Comparison of ENCODE assay signal across 39 cellular contexts in genomic region chrX:34377645-34378044, GRCh38.
"Had no signal": no experiment of that assay in that cellular context is flagged by ENCODE, and none has a peak within 500 bp of the region (broad histone marks: within the 10 kb centered on the region; RNA-seq: fewer than 3 reads in every experiment).

No MANE protein-coding gene starts in this region.

- H3K27me3 ChIP-seq: adrenal gland, ascending aorta, body of pancreas, brain microvascular endothelial cell, cardiac muscle cell had no signal

- H3K4me1 ChIP-seq: adrenal gland, body of pancreas, breast epithelium had no signal

- H3K27me3 Mint-ChIP-seq: activated naive CD4-positive, alpha-beta T cell treated with anti-CD3 and anti-CD28 coated beads, Interleukin-2, amount 10 ng/mL, durations not matched to agents 7 days and 5 days; activated naive CD4-positive, alpha-beta T cell treated with anti-CD3 and anti-CD28 coated beads, Interleukin-2, amount 50 U/mL, for 24 hours; activated naive CD8-positive, alpha-beta T cell; activated naive CD8-positive, alpha-beta T cell treated with anti-CD3 and anti-CD28 coated beads for 36 hours; activated naive CD8-positive, alpha-beta T cell treated with anti-CD3 and anti-CD28 coated beads, Interleukin-2, amount 10 ng/mL, durations not matched to agents 7 days and 5 days; activated naive CD8-positive, alpha-beta T cell treated with anti-CD3 and anti-CD28 coated beads, Interleukin-2, amount 50 U/mL, for 24 hours; activated T-helper 17 cell treated with anti-CD3 and anti-CD28 coated beads, Interleukin-2, amount 50 U/mL, for 72 hours; brain; central memory CD8-positive, alpha-beta T cell had no signal

- H3K27ac ChIP-seq: adrenal gland, ascending aorta, body of pancreas, brain microvascular endothelial cell, breast epithelium, cardiac muscle cell had no signal

- H3K9me3 Mint-ChIP-seq: activated naive CD4-positive, alpha-beta T cell treated with anti-CD3 and anti-CD28 coated beads for 36 hours; activated naive CD4-positive, alpha-beta T cell treated with anti-CD3 and anti-CD28 coated beads, Interleukin-2, amount 10 ng/mL, durations not matched to agents 7 days and 5 days; activated naive CD4-positive, alpha-beta T cell treated with anti-CD3 and anti-CD28 coated beads, Interleukin-2, amount 50 U/mL, for 24 hours; activated naive CD8-positive, alpha-beta T cell treated with anti-CD3 and anti-CD28 coated beads for 36 hours; activated naive CD8-positive, alpha-beta T cell treated with anti-CD3 and anti-CD28 coated beads, Interleukin-2, amount 10 ng/mL, durations not matched to agents 7 days and 5 days; activated naive CD8-positive, alpha-beta T cell treated with anti-CD3 and anti-CD28 coated beads, Interleukin-2, amount 50 U/mL, for 24 hours; activated T-cell treated with anti-CD3 and anti-CD28 coated beads, Interleukin-2, amount 50 U/mL, for 24 hours; activated T-helper 1 cell treated with anti-CD3 and anti-CD28 coated beads, Interleukin-12 subunit alpha, Interleukin-12 subunit beta, Interleukin-2, Interleukin-4 antibody, amounts not matched to agents 30 ng/mL and 10 ng/mL and 1 ng/mL, durations not matched to agents 14 hours and 24 hours and 36 hours; activated T-helper 17 cell treated with anti-CD3 and anti-CD28 coated beads, Interleukin-2, amount 50 U/mL, for 72 hours; activated T-helper 2 cell treated with anti-CD3 and anti-CD28 coated beads, Interferon-gamma antibody, Interleukin-2, Interleukin-4, amounts not matched to agents 10 μg/mL and 5 μg/mL and 100 μg/mL, durations not matched to agents 14 hours and 24 hours and 36 hours; central memory CD8-positive, alpha-beta T cell had no signal

- DNase-seq: activated effector memory CD4-positive, alpha-beta T cell treated with anti-CD3 and anti-CD28 coated beads, Interleukin-2, amount 50 U/mL, for 16 hours; activated effector memory CD4-positive, alpha-beta T cell treated with Interleukin-2 at 50 U/mL for 16 hours; activated gamma-delta T cell; activated gamma-delta T cell treated with Interleukin-2 at 50 U/mL for 16 hours; activated naive CD4-positive, alpha-beta T cell; activated naive CD4-positive, alpha-beta T cell treated with anti-CD3 and anti-CD28 coated beads for 36 hours; activated naive CD4-positive, alpha-beta T cell treated with anti-CD3 and anti-CD28 coated beads, Interleukin-2, amount 10 ng/mL, durations not matched to agents 7 days and 5 days; activated naive CD4-positive, alpha-beta T cell treated with anti-CD3 and anti-CD28 coated beads, Interleukin-2, amount 50 U/mL, for 16 hours; activated naive CD4-positive, alpha-beta T cell treated with Interleukin-2 at 50 U/mL for 16 hours; activated naive CD8-positive, alpha-beta T cell treated with anti-CD3 and anti-CD28 coated beads for 36 hours; activated naive CD8-positive, alpha-beta T cell treated with anti-CD3 and anti-CD28 coated beads, Interleukin-2, amount 10 ng/mL, durations not matched to agents 7 days and 5 days; activated naive CD8-positive, alpha-beta T cell treated with anti-CD3 and anti-CD28 coated beads, Interleukin-2, amount 50 U/mL, for 24 hours; activated T-cell treated with anti-CD3 and anti-CD28 coated beads, Interleukin-2, amount 50 U/mL, for 1 hour; activated T-cell treated with anti-CD3 and anti-CD28 coated beads, Interleukin-2, amount 50 U/mL, for 24 hours; activated T-cell treated with anti-CD3 and anti-CD28 coated beads, Interleukin-2, amount 50 U/mL, for 4 hours; activated T-cell treated with anti-CD3 and anti-CD28 coated beads, Interleukin-2, amount 50 U/mL, for 48 hours; activated T-cell treated with anti-CD3 and anti-CD28 coated beads, Interleukin-2, amount 50 U/mL, for 72 hours; amniotic stem cell; amygdala; anterior cingulate cortex; aorta; body of pancreas; brain microvascular endothelial cell; caudate nucleus; central memory CD4-positive, alpha-beta T cell; cerebellar nuclear complex had no signal

- H3K36me3 Mint-ChIP-seq: activated naive CD4-positive, alpha-beta T cell treated with anti-CD3 and anti-CD28 coated beads, Interleukin-2, amount 10 ng/mL, durations not matched to agents 7 days and 5 days; activated naive CD4-positive, alpha-beta T cell treated with anti-CD3 and anti-CD28 coated beads, Interleukin-2, amount 50 U/mL, for 24 hours; activated naive CD4-positive, alpha-beta T cell treated with anti-CD3 and anti-CD28 coated beads, Interleukin-2, amount 50 U/mL, for 72 hours; activated naive CD8-positive, alpha-beta T cell; activated naive CD8-positive, alpha-beta T cell treated with anti-CD3 and anti-CD28 coated beads for 36 hours; activated naive CD8-positive, alpha-beta T cell treated with anti-CD3 and anti-CD28 coated beads, Interleukin-2, amount 10 ng/mL, durations not matched to agents 7 days and 5 days; brain had no signal

- H3K4me3 ChIP-seq: adrenal gland, ascending aorta, body of pancreas, breast epithelium, cardiac muscle cell had no signal

- H3K36me3 ChIP-seq: adrenal gland, ascending aorta, brain microvascular endothelial cell, breast epithelium, cardiac muscle cell had no signal

- H3K4me1 Mint-ChIP-seq: activated naive CD4-positive, alpha-beta T cell treated with anti-CD3 and anti-CD28 coated beads, Interleukin-2, amount 10 ng/mL, durations not matched to agents 7 days and 5 days; activated naive CD4-positive, alpha-beta T cell treated with anti-CD3 and anti-CD28 coated beads, Interleukin-2, amount 50 U/mL, for 24 hours; activated naive CD8-positive, alpha-beta T cell treated with anti-CD3 and anti-CD28 coated beads for 36 hours; activated naive CD8-positive, alpha-beta T cell treated with anti-CD3 and anti-CD28 coated beads, Interleukin-2, amount 10 ng/mL, durations not matched to agents 7 days and 5 days; activated naive CD8-positive, alpha-beta T cell treated with anti-CD3 and anti-CD28 coated beads, Interleukin-2, amount 50 U/mL, for 24 hours; activated T-helper 17 cell treated with anti-CD3 and anti-CD28 coated beads, Interleukin-2, amount 50 U/mL, for 72 hours; brain; central memory CD8-positive, alpha-beta T cell had no signal

- FAIRE-seq: bronchial epithelial cell had no signal

- ATAC-seq: activated naive CD4-positive, alpha-beta T cell treated with anti-CD3 and anti-CD28 coated beads, Interleukin-2, amount 50 U/mL, for 72 hours; activated naive CD8-positive, alpha-beta T cell treated with anti-CD3 and anti-CD28 coated beads, Interleukin-2, amount 50 U/mL, for 24 hours; activated T-cell treated with anti-CD3 and anti-CD28 coated beads, Interleukin-2, amount 50 U/mL, for 4 hours; activated T-cell treated with anti-CD3 and anti-CD28 coated beads, Interleukin-2, amount 50 U/mL, for 72 hours; activated T-helper 17 cell treated with anti-CD3 and anti-CD28 coated beads, Interleukin-2, amount 50 U/mL, for 72 hours; body of pancreas had no signal

- H3K9me3 ChIP-seq: adrenal gland, ascending aorta, body of pancreas had no signal

- H3K4me3 Mint-ChIP-seq: activated naive CD4-positive, alpha-beta T cell treated with anti-CD3 and anti-CD28 coated beads for 36 hours; activated naive CD4-positive, alpha-beta T cell treated with anti-CD3 and anti-CD28 coated beads, Interleukin-2, amount 10 ng/mL, durations not matched to agents 7 days and 5 days; activated naive CD4-positive, alpha-beta T cell treated with anti-CD3 and anti-CD28 coated beads, Interleukin-2, amount 50 U/mL, for 24 hours; activated naive CD8-positive, alpha-beta T cell; activated naive CD8-positive, alpha-beta T cell treated with anti-CD3 and anti-CD28 coated beads for 36 hours; activated naive CD8-positive, alpha-beta T cell treated with anti-CD3 and anti-CD28 coated beads, Interleukin-2, amount 10 ng/mL, durations not matched to agents 7 days and 5 days; activated naive CD8-positive, alpha-beta T cell treated with anti-CD3 and anti-CD28 coated beads, Interleukin-2, amount 50 U/mL, for 24 hours; activated T-cell treated with anti-CD3 and anti-CD28 coated beads, Interleukin-2, amount 50 U/mL, for 24 hours; activated T-cell treated with anti-CD3 and anti-CD28 coated beads, Interleukin-2, amount 50 U/mL, for 4 hours; activated T-cell treated with anti-CD3 and anti-CD28 coated beads, Interleukin-2, amount 50 U/mL, for 72 hours; activated T-helper 1 cell treated with anti-CD3 and anti-CD28 coated beads, Interleukin-12 subunit alpha, Interleukin-12 subunit beta, Interleukin-2, Interleukin-4 antibody, amounts not matched to agents 30 ng/mL and 10 ng/mL and 1 ng/mL, durations not matched to agents 14 hours and 24 hours and 36 hours; activated T-helper 17 cell treated with anti-CD3 and anti-CD28 coated beads, Interleukin-2, amount 50 U/mL, for 72 hours; brain; central memory CD8-positive, alpha-beta T cell had no signal

- H3K27ac Mint-ChIP-seq: activated naive CD4-positive, alpha-beta T cell treated with anti-CD3 and anti-CD28 coated beads for 36 hours; activated naive CD4-positive, alpha-beta T cell treated with anti-CD3 and anti-CD28 coated beads, Interleukin-2, amount 10 ng/mL, durations not matched to agents 7 days and 5 days; activated naive CD4-positive, alpha-beta T cell treated with anti-CD3 and anti-CD28 coated beads, Interleukin-2, amount 50 U/mL, for 24 hours; activated naive CD4-positive, alpha-beta T cell treated with anti-CD3 and anti-CD28 coated beads, Interleukin-2, amount 50 U/mL, for 72 hours; activated naive CD8-positive, alpha-beta T cell; activated naive CD8-positive, alpha-beta T cell treated with anti-CD3 and anti-CD28 coated beads for 36 hours; activated naive CD8-positive, alpha-beta T cell treated with anti-CD3 and anti-CD28 coated beads, Interleukin-2, amount 10 ng/mL, durations not matched to agents 7 days and 5 days; activated naive CD8-positive, alpha-beta T cell treated with anti-CD3 and anti-CD28 coated beads, Interleukin-2, amount 50 U/mL, for 24 hours; activated T-cell treated with anti-CD3 and anti-CD28 coated beads, Interleukin-2, amount 50 U/mL, for 24 hours; activated T-cell treated with anti-CD3 and anti-CD28 coated beads, Interleukin-2, amount 50 U/mL, for 72 hours; activated T-helper 1 cell treated with anti-CD3 and anti-CD28 coated beads, Interleukin-12 subunit alpha, Interleukin-12 subunit beta, Interleukin-2, Interleukin-4 antibody, amounts not matched to agents 30 ng/mL and 10 ng/mL and 1 ng/mL, durations not matched to agents 14 hours and 24 hours and 36 hours; activated T-helper 17 cell treated with anti-CD3 and anti-CD28 coated beads, Interleukin-2, amount 50 U/mL, for 72 hours; activated T-helper 2 cell treated with anti-CD3 and anti-CD28 coated beads, Interferon-gamma antibody, Interleukin-2, Interleukin-4, amounts not matched to agents 10 μg/mL and 5 μg/mL and 100 μg/mL, durations not matched to agents 14 hours and 24 hours and 36 hours; brain had no signal
